ENCODE assay signal across 10 cellular contexts in genomic region chr2:183925281-183925680, GRCh38.
"Had no signal": no experiment of that assay in that cellular context is flagged by ENCODE, and none has a peak within 500 bp of the region (broad histone marks: within the 10 kb centered on the region; RNA-seq: fewer than 3 reads in every experiment).

No MANE protein-coding gene starts in this region.

- H3K9me3 ChIP-seq: HAP-1 had no signal

- H3K36me3 ChIP-seq: HAP-1 had no signal

- ATAC-seq: GM23338, HCT116 had no signal

- H2AFZ ChIP-seq: GM23338 had no signal

- H3K4me3 Mint-ChIP-seq: GM23338, HFFc6, IgD-negative memory B cell had no signal

- H3K4me1 Mint-ChIP-seq: GM23338, IgD-negative memory B cell had no signal

- H3K4me3 ChIP-seq: GM23338, HAP-1 had no signal

- H3K27ac Mint-ChIP-seq: GM23338, HFFc6 had no signal

- DNase-seq: H7, HFFc6, Karpas-422, KBM-7 had no signal

- H3K4me1 ChIP-seq: HAP-1 had no signal

- H3K36me3 Mint-ChIP-seq: IgD-negative memory B cell had no signal

- H3K27me3 Mint-ChIP-seq: IgD-negative memory B cell had no signal

- H3K4me2 ChIP-seq: GM23338, KMS-11 had no signal

- H3K9ac ChIP-seq: KMS-11 had no signal

- H3K27ac ChIP-seq: HL-60, KMS-11 had no signal
